In genomic region chr10:68074775-68075549, GRCh38 we compare ENCODE assay signal across 8 cellular contexts. TPM values are rescaled to one million over a fixed set of nuclear protein-coding genes. Genes with fewer than 3 reads are reported as not detected.
DNase-seq lines count a peak whose midpoint lies in the region; ATAC-seq, FAIRE-seq and TF ChIP-seq lines count a peak whose summit lies in the region.

TSS of gene HERC4 (minus strand) at chr10:68075283. CDS start at chr10:68073108, 2,175 bp downstream.

- peak in 1 of 6 experiments; percentile 11 for TF ChIP-seq CTCF in upper lobe of left lung (IDR thresholded peaks at IDR 0.05)

- peak within 1 kb of the TSS; percentile 93 for H3K4me3 Mint-ChIP-seq in T-helper 1 cell treated with Interleukin-12 subunit alpha and Interleukin-12 subunit beta and Interleukin-4 antibody, amounts not matched to agents 30 μg/mL and 1 μg/mL, for 36 hours

- H3K4me1 ChIP-seq in upper lobe of left lung = peaks cover 26 to 40% (median 31%) of the 10 kb centered on the region in 4 donors

- H3K27ac ChIP-seq in upper lobe of left lung = peak within 1 kb of the TSS; percentile 97 to 100 (median 99)

- 0% methylated on average over 25 to 40 of the region's 64 CpGs for WGBS in upper lobe of left lung, 2 donors

- ATAC-seq in HG02623 (IDR thresholded peaks at IDR 0.05; ENCODE audit: unreplicated experiment) (peak; percentile 82), left cardiac atrium (peak; percentile 99), upper lobe of left lung (ENCODE audit: low FRiP score in 2 of 2) (peak; percentile 99)

- FAIRE-seq in GM12891 (lab: Jason Lieb, UNC) = peak; percentile 89

- peaks cover 32% of the 10 kb centered on the region for H3K4me1 Mint-ChIP-seq in T-helper 1 cell treated with Interleukin-12 subunit alpha and Interleukin-12 subunit beta and Interleukin-4 antibody, amounts not matched to agents 30 μg/mL and 1 μg/mL, for 36 hours (ENCODE audit: low read depth)

- H3K36me3 ChIP-seq in upper lobe of left lung = peaks cover 0 to 7% (median 1%) of the 10 kb centered on the region in 4 donors

- no peaks in the 10 kb centered on the region for H3K27me3 ChIP-seq in upper lobe of left lung

- H3K9me3 Mint-ChIP-seq in T-helper 1 cell treated with Interleukin-12 subunit alpha and Interleukin-12 subunit beta and Interleukin-4 antibody, amounts not matched to agents 30 μg/mL and 1 μg/mL, for 36 hours = no peaks in the 10 kb centered on the region

- H3K9me3 ChIP-seq in upper lobe of left lung = no peaks in the 10 kb centered on the region

- peak within 1 kb of the TSS; percentile 87 for H3K27ac Mint-ChIP-seq in T-helper 1 cell treated with Interleukin-12 subunit alpha and Interleukin-12 subunit beta and Interleukin-4 antibody, amounts not matched to agents 30 μg/mL and 1 μg/mL, for 36 hours

- DNase-seq in GM12891 (ENCODE audit: insufficient read length, low spot score) (peak; percentile 80), NCI-H1105 (lab: John Stamatoyannopoulos, UW) (peak; percentile 72), amniotic stem cell (lab: John Stamatoyannopoulos, UW) (peak; percentile 82), left cardiac atrium (peak; percentile 95), posterior vena cava (ENCODE audit: low spot score) (peak; percentile 98), upper lobe of left lung (peak; percentile 94 to 98)

- intact Hi-C loops in left cardiac atrium (cut with DNase I) (loop anchor here in 1 of 2 donors (10.0 kb wide), 1 partner anchor 260 kb away; the partner anchor contains the start of genes HNRNPH3 and PBLD), posterior vena cava (cut with DNase I) (no loop called here)

- peak in 1 of 4 donors; percentile 24 for TF ChIP-seq EP300 in upper lobe of left lung (IDR thresholded peaks at IDR 0.05)

- H3K27me3 Mint-ChIP-seq in T-helper 1 cell treated with Interleukin-12 subunit alpha and Interleukin-12 subunit beta and Interleukin-4 antibody, amounts not matched to agents 30 μg/mL and 1 μg/mL, for 36 hours (ENCODE audit: low read depth) = no peaks in the 10 kb centered on the region

- H3K36me3 Mint-ChIP-seq in T-helper 1 cell treated with Interleukin-12 subunit alpha and Interleukin-12 subunit beta and Interleukin-4 antibody, amounts not matched to agents 30 μg/mL and 1 μg/mL, for 36 hours (ENCODE audit: low read depth) = peaks cover 13% of the 10 kb centered on the region

- peak within 1 kb of the TSS; percentile 69 to 96 (median 89) for H3K4me3 ChIP-seq in upper lobe of left lung

- TF ChIP-seq POLR2A in GM12891 (IDR thresholded peaks at IDR 0.05; ENCODE audit: low read depth, low read length) (0 out of 2 replicates have a peak, but pooled peaks have one; percentile 52), upper lobe of left lung (IDR thresholded peaks at IDR 0.05) (peak in 3 of 4 donors; percentile 64 to 85 (median 75))

TF ChIP-seq in GM12891, 5 proteins besides CTCF, POLR2A, EP300 and RAD21:
- no peak for TF ChIP-seq SPI1 (IDR thresholded peaks at IDR 0.05; ENCODE audit: low read depth, low read length)
- peak; percentile 69 for TF ChIP-seq PAX5 (IDR thresholded peaks at IDR 0.05; ENCODE audit: insufficient read depth, low read length, severe bottlenecking)
- TF ChIP-seq POLR2AphosphoS5 (IDR thresholded peaks at IDR 0.05; ENCODE audit: low read depth, low read length) = peak; percentile 72; the same call in 1 of the 2 replicates
- 0 out of 2 replicates have a peak, but pooled peaks have one; percentile 3 for TF ChIP-seq POU2F2 (IDR thresholded peaks at IDR 0.05; ENCODE audit: low read depth, low read length)
- TF ChIP-seq TAF1 (IDR thresholded peaks at IDR 0.05; ENCODE audit: low read depth, low read length) = peak; percentile 35; the same call in 1 of the 2 replicates
TF ChIP-seq in GM12891: peak in this region for 4.

RNA-seq across cellular contexts. Expression of gene HERC4, which starts in this region (rescaled TPM):
- polyA plus RNA-seq in GM12891 (2012; ENCODE audit: low read depth, missing spikeins) = 20.7 TPM
- total RNA-seq in left cardiac atrium (10 to 100 TPM; 31.9 to 34.7 TPM), posterior vena cava (10 to 100 TPM; 50.4 to 72.0 TPM), upper lobe of left lung (10 to 100 TPM; 32.1 to 82.5 (median 46.7) TPM)

Comparison
In these comparisons a context has a peak if more than half of its experiments do, and no peak if none do; other contexts are left out.
1. Peak in every context shown above with its lines: DNase-seq, ATAC-seq, H3K4me3 ChIP-seq and H3K27ac ChIP-seq.